ENCODE assay signal across 1 cellular context in the genomic region with DNA sequence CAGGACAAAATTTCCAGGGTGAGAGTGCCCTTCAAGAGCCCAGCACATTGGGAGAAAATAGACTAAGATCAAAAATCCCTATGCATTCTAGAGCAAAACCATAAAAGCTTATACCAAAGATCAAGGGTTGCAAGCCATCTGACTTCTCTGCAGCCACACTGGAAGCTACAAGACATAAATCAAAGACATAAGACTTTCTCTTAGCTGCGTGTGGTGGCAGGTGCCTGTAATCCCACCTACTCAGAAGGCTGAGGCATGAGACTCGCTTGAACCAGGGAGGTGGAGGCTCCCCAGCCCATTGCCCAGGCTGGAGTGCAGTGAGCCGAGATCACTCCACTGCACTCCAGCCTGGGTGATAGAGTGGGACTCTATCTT.
TF ChIP-seq lines count a peak whose summit lies in the region.

No MANE protein-coding gene starts in this region.

TF ChIP-seq in HepG2, 621 proteins besides CTCF, POLR2A, EP300 and RAD21 (continued from another document):
- TF ChIP-seq, protein P1, sequence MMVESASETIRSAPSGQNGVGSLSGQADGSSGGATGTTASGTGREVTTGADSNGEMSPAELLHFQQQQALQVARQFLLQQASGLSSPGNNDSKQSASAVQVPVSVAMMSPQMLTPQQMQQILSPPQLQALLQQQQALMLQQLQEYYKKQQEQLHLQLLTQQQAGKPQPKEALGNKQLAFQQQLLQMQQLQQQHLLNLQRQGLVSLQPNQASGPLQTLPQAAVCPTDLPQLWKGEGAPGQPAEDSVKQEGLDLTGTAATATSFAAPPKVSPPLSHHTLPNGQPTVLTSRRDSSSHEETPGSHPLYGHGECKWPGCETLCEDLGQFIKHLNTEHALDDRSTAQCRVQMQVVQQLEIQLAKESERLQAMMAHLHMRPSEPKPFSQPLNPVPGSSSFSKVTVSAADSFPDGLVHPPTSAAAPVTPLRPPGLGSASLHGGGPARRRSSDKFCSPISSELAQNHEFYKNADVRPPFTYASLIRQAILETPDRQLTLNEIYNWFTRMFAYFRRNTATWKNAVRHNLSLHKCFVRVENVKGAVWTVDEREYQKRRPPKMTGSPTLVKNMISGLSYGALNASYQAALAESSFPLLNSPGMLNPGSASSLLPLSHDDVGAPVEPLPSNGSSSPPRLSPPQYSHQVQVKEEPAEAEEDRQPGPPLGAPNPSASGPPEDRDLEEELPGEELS (CRISPR knock-in tag; IDR thresholded peaks at IDR 0.05), result no peak
- no peak for TF ChIP-seq SNAI1 (CRISPR knock-in tag; IDR thresholded peaks at IDR 0.05; ENCODE audit: borderline replicate concordance)
- no peak for TF ChIP-seq HHEX (CRISPR knock-in tag; IDR thresholded peaks at IDR 0.05)
- TF ChIP-seq SALL1 (CRISPR knock-in tag; IDR thresholded peaks at IDR 0.05), result no peak
- TF ChIP-seq, protein P2, sequence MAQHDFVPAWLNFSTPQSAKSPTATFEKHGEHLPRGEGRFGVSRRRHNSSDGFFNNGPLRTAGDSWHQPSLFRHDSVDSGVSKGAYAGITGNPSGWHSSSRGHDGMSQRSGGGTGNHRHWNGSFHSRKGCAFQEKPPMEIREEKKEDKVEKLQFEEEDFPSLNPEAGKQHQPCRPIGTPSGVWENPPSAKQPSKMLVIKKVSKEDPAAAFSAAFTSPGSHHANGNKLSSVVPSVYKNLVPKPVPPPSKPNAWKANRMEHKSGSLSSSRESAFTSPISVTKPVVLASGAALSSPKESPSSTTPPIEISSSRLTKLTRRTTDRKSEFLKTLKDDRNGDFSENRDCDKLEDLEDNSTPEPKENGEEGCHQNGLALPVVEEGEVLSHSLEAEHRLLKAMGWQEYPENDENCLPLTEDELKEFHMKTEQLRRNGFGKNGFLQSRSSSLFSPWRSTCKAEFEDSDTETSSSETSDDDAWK (CRISPR knock-in tag; IDR thresholded peaks at IDR 0.05), result no peak
- no peak for TF ChIP-seq FOXO1 (CRISPR knock-in tag; IDR thresholded peaks at IDR 0.05)
- no peak for TF ChIP-seq ETV6 (CRISPR knock-in tag; conservative IDR thresholded peaks at IDR 0.05)
- TF ChIP-seq LCORL (IDR thresholded peaks at IDR 0.05), result no peak
- no peak for TF ChIP-seq LCORL (CRISPR knock-in tag; IDR thresholded peaks at IDR 0.05)
- TF ChIP-seq FOSL2 (CRISPR knock-in tag; IDR thresholded peaks at IDR 0.05), result no peak
- TF ChIP-seq ZFAT (CRISPR knock-in tag; conservative IDR thresholded peaks at IDR 0.05), result no peak
TF ChIP-seq in HepG2: peak in this region for 0.
